In genomic region chr4:26141101-26141830, GRCh38 we compare ENCODE assay signal across 12 cellular contexts.
DNase-seq lines count a peak whose midpoint lies in the region; ATAC-seq and TF ChIP-seq lines count a peak whose summit lies in the region.
"Had no signal": no experiment of that assay in that cellular context is flagged by ENCODE, and none has a peak within 500 bp of the region (broad histone marks: within the 10 kb centered on the region; RNA-seq: fewer than 3 reads in every experiment).

No MANE protein-coding gene starts in this region.

- H3K27me3 ChIP-seq in mucosa of rectum (ENCODE audit: control insufficient read depth in 2 of 2, insufficient read depth in 2 of 2, low read length in 2 of 2): no peaks in the 10 kb centered on the region
- no peaks in the 10 kb centered on the region for H3K27me3 ChIP-seq in upper lobe of right lung

- H3K27ac Mint-ChIP-seq in activated T-cell treated with anti-CD3 and anti-CD28 coated beads, Interleukin-2, amount 50 U/mL, for 24 hours: peak overlapping the region; percentile 16
- peak overlapping the region; percentile 94 for H3K27ac Mint-ChIP-seq in chondrocyte (ENCODE audit: unreplicated experiment)
- H3K27ac Mint-ChIP-seq in naive thymus-derived CD8-positive, alpha-beta T cell: peak overlapping the region in 2 of 10 donors; percentile 23 to 60
- H3K27ac Mint-ChIP-seq: activated CD4-positive, alpha-beta T cell treated with anti-CD3 and anti-CD28 coated beads for 36 hours had no signal

- peak overlapping the region in 1 of 2 donors; percentile 46 for H3K9ac ChIP-seq in mucosa of rectum (ENCODE audit: low read depth in 1 of 2, low read length in 2 of 2)

- H3K36me3 ChIP-seq in mucosa of rectum (ENCODE audit: control insufficient read depth in 2 of 2, insufficient read depth in 2 of 2, low read length in 2 of 2) (no peaks in the 10 kb centered on the region), upper lobe of right lung (no peaks in the 10 kb centered on the region)

- intact Hi-C loops in upper lobe of right lung (cut with DNase I): no loop called here

- no peaks in the 10 kb centered on the region for H3K36me3 Mint-ChIP-seq in activated T-cell treated with anti-CD3 and anti-CD28 coated beads, Interleukin-2, amount 50 U/mL, for 24 hours (ENCODE audit: low read depth)
- H3K36me3 Mint-ChIP-seq in chondrocyte (ENCODE audit: low read depth): no peaks in the 10 kb centered on the region
- no peaks in the 10 kb centered on the region for H3K36me3 Mint-ChIP-seq in naive thymus-derived CD8-positive, alpha-beta T cell

- H3K27ac ChIP-seq in mucosa of rectum (ENCODE audit: low read depth in 2 of 2, low read length in 2 of 2) (peak overlapping the region; percentile 75 to 77), upper lobe of right lung (peak overlapping the region; percentile 44)
- H3K27ac ChIP-seq: PC-9 had no signal

- H3K9me3 Mint-ChIP-seq in activated T-cell treated with anti-CD3 and anti-CD28 coated beads, Interleukin-2, amount 50 U/mL, for 24 hours: no peaks in the 10 kb centered on the region
- no peaks in the 10 kb centered on the region for H3K9me3 Mint-ChIP-seq in chondrocyte (ENCODE audit: low read depth)
- H3K9me3 Mint-ChIP-seq in naive thymus-derived CD8-positive, alpha-beta T cell: no peaks in the 10 kb centered on the region

- H3K4me3 ChIP-seq in mucosa of rectum (ENCODE audit: low read length in 2 of 2) (no peak overlapping the region), upper lobe of right lung (no peak overlapping the region)
- H3K4me3 ChIP-seq: PC-9 had no signal

- H3K4me1 ChIP-seq in mucosa of rectum (ENCODE audit: control insufficient read depth in 2 of 2, insufficient read depth in 2 of 2, low read length in 2 of 2): peaks cover 19 to 23% of the 10 kb centered on the region in 2 donors
- H3K4me1 ChIP-seq in upper lobe of right lung: peaks cover 9% of the 10 kb centered on the region

- H3K9me3 ChIP-seq in mucosa of rectum (ENCODE audit: control insufficient read depth in 2 of 2, low read length in 2 of 2) (no peaks in the 10 kb centered on the region), upper lobe of right lung (no peaks in the 10 kb centered on the region)

- ATAC-seq in upper lobe of right lung: no peak
- no peak for ATAC-seq in naive thymus-derived CD8-positive, alpha-beta T cell
- no peak for ATAC-seq in GM21717 (IDR thresholded peaks at IDR 0.05; ENCODE audit: unreplicated experiment)

- DNase-seq in activated T-cell treated with anti-CD3 and anti-CD28 coated beads, Interleukin-2, amount 50 U/mL, for 24 hours: no peak
- no peak for DNase-seq in activated T-cell treated with anti-CD3 and anti-CD28 coated beads, Interleukin-2, amount 50 U/mL, for 48 hours
- no peak for DNase-seq in chondrocyte (ENCODE audit: low spot score)
- DNase-seq in upper lobe of right lung: no peak
- DNase-seq in naive thymus-derived CD8-positive, alpha-beta T cell: no peak
- DNase-seq in stimulated activated CD4-positive, alpha-beta T cell treated with anti-CD3 and anti-CD28 coated beads, Interleukin-12 subunit alpha, Interleukin-12 subunit beta, amount 100 ng/mL, for 4 hours: no peak
- DNase-seq: ACHN; activated CD4-positive, alpha-beta T cell treated with anti-CD3 and anti-CD28 coated beads for 36 hours; NCI-H1694; PC-9 had no signal

- H3K4me1 Mint-ChIP-seq in activated T-cell treated with anti-CD3 and anti-CD28 coated beads, Interleukin-2, amount 50 U/mL, for 24 hours (ENCODE audit: low read depth): peaks cover 38% of the 10 kb centered on the region
- peaks cover 47% of the 10 kb centered on the region for H3K4me1 Mint-ChIP-seq in chondrocyte (ENCODE audit: low read depth)
- H3K4me1 Mint-ChIP-seq in naive thymus-derived CD8-positive, alpha-beta T cell: peaks cover 0 to 16% (median 0%) of the 10 kb centered on the region in 4 donors

- POLR2A ChIA-PET in naive thymus-derived CD8-positive, alpha-beta T cell (lab: Charles Lee): no interaction called here

- peaks cover 2% of the 10 kb centered on the region for H3K27me3 Mint-ChIP-seq in activated T-cell treated with anti-CD3 and anti-CD28 coated beads, Interleukin-2, amount 50 U/mL, for 24 hours
- H3K27me3 Mint-ChIP-seq in chondrocyte (ENCODE audit: low read depth): no peaks in the 10 kb centered on the region
- peaks cover 0 to 8% (median 0%) of the 10 kb centered on the region in 5 donors for H3K27me3 Mint-ChIP-seq in naive thymus-derived CD8-positive, alpha-beta T cell

- no peak overlapping the region for H3K4me3 Mint-ChIP-seq in activated T-cell treated with anti-CD3 and anti-CD28 coated beads, Interleukin-2, amount 50 U/mL, for 24 hours
- H3K4me3 Mint-ChIP-seq in chondrocyte (ENCODE audit: unreplicated experiment): peak overlapping the region; percentile 3
- no peak overlapping the region for H3K4me3 Mint-ChIP-seq in naive thymus-derived CD8-positive, alpha-beta T cell
- H3K4me3 Mint-ChIP-seq: activated CD4-positive, alpha-beta T cell treated with anti-CD3 and anti-CD28 coated beads for 36 hours had no signal

- TF ChIP-seq CTCF in chondrocyte (IDR thresholded peaks at IDR 0.05) (no peak), upper lobe of right lung (IDR thresholded peaks at IDR 0.05) (no peak)
